18 cellular contexts compared by ENCODE assay signal in the genomic region with DNA sequence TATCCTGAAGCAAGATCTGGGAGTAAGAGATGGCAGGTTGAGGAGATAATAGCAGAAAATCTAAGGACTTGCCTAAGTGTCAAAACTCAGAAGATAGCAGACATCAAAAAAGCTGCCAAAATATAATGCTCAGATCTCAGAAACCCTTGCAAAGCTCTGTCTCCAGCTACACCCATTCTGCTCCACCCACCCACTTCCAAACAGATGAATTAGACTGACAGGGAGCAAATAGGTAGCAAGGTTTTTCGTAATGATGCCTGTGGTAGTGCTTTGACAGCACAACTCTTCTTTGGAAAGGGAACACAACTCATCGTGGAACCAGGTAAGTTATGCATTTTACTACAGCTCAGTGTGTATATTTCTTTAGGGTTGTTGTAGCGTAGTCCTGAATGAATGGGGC.
DNase-seq lines count a peak whose midpoint lies in the region; ATAC-seq and TF ChIP-seq lines count a peak whose summit lies in the region.
"Had no signal": no experiment of that assay in that cellular context is flagged by ENCODE, and none has a peak within 500 bp of the region (broad histone marks: within the 10 kb centered on the region; RNA-seq: fewer than 3 reads in every experiment).

No MANE protein-coding gene starts in this region.

- H3K36me3 Mint-ChIP-seq in activated T-cell treated with anti-CD3 and anti-CD28 coated beads, Interleukin-2, amount 50 U/mL, for 4 hours (ENCODE audit: insufficient read depth): no peaks in the 10 kb centered on the region
- H3K36me3 Mint-ChIP-seq: CD4-positive, alpha-beta memory T cell had no signal

- no peaks in the 10 kb centered on the region for H3K9me2 ChIP-seq in OCI-LY7 (ENCODE audit: insufficient read depth, low read length)

- no peaks in the 10 kb centered on the region for H3K9me3 ChIP-seq in OCI-LY7 (ENCODE audit: low read length)
- H3K9me3 ChIP-seq: Peyer's patch, SJCRH30 had no signal

- no peak for DNase-seq in activated T-cell treated with anti-CD3 and anti-CD28 coated beads, Interleukin-2, amount 50 U/mL, for 4 hours
- no peak for DNase-seq in activated T-cell treated with anti-CD3 and anti-CD28 coated beads for 4 hours
- DNase-seq in HL-60 (ENCODE audit: low read depth in 1 of 2, low spot score in 1 of 2): no peak
- no peak for DNase-seq in OCI-LY7 (ENCODE audit: low spot score)
- DNase-seq in putamen (ENCODE audit: low spot score): peak; percentile 62
- DNase-seq in Right ventricle myocardium superior: no peak
- DNase-seq: CD4-positive, alpha-beta memory T cell; GOT3; HCEC 1CT; NCI-H1092 treated with DMSO at 0.1 percent for 48 hours; NCI-H1436 treated with DMSO at 0.1 percent for 48 hours; NCI-H1930; NCI-H226; NCI-H510A treated with DMSO at 0.1 percent for 48 hours; NCI-H774; Peyer's patch; SJCRH30 had no signal

- ATAC-seq in activated T-cell treated with anti-CD3 and anti-CD28 coated beads, Interleukin-2, amount 50 U/mL, for 4 hours: no peak
- no peak for ATAC-seq in HG03095 (IDR thresholded peaks at IDR 0.05; ENCODE audit: unreplicated experiment)
- ATAC-seq in Right ventricle myocardium superior (ENCODE audit: poor library complexity): no peak

- BruUV-seq in OCI-LY7 (replicated peaks; lab: Mats Ljungman, UMichigan): no TSS peak

- CTCF ChIA-PET in OCI-LY7 (lab: Charles Lee; ENCODE audit: unreplicated experiment): interaction anchor here (0.8 kb wide), 1 partner anchor 10 kb away, joined by 3 read pairs; no protein-coding TSS in a partner anchor

- H3K4me2 ChIP-seq in OCI-LY7 (ENCODE audit: low read length): 0 out of 2 replicates have a peak overlapping the region, but pooled peaks have one; percentile 2

- H2AFZ ChIP-seq in OCI-LY7 (ENCODE audit: low read length): peak overlapping the region; percentile 13; the same call in 1 of the 2 replicates

- no peak for TF ChIP-seq CTCF in HL-60 (IDR thresholded peaks at IDR 0.05; ENCODE audit: insufficient read depth, low read length)
- TF ChIP-seq CTCF in OCI-LY7 (conservative IDR thresholded peaks at IDR 0.05; ENCODE audit: low read length): no peak

- no peaks in the 10 kb centered on the region for H4K20me1 ChIP-seq in OCI-LY7 (ENCODE audit: insufficient read depth, low read length)

- no peaks in the 10 kb centered on the region for H3K9me3 Mint-ChIP-seq in activated T-cell treated with anti-CD3 and anti-CD28 coated beads, Interleukin-2, amount 50 U/mL, for 4 hours
- H3K9me3 Mint-ChIP-seq: CD4-positive, alpha-beta memory T cell had no signal

- H3K4me1 ChIP-seq in OCI-LY7 (ENCODE audit: insufficient read depth, low read length, poor library complexity, severe bottlenecking): peaks cover 79% of the 10 kb centered on the region
- H3K4me1 ChIP-seq: Peyer's patch, SJCRH30 had no signal

- no peaks in the 10 kb centered on the region for H3K27me3 ChIP-seq in HL-60 (ENCODE audit: insufficient read depth, poor library complexity, severe bottlenecking)
- H3K27me3 ChIP-seq: Peyer's patch, SJCRH30 had no signal

- no peaks in the 10 kb centered on the region for H3K4me1 Mint-ChIP-seq in activated T-cell treated with anti-CD3 and anti-CD28 coated beads, Interleukin-2, amount 50 U/mL, for 4 hours (ENCODE audit: low read depth)
- H3K4me1 Mint-ChIP-seq: CD4-positive, alpha-beta memory T cell had no signal

- H3K4me3 Mint-ChIP-seq in activated T-cell treated with anti-CD3 and anti-CD28 coated beads, Interleukin-2, amount 50 U/mL, for 4 hours: peak overlapping the region; percentile 29

- intact Hi-C loops in OCI-LY7 (cut with micrococcal nuclease; ENCODE audit: unreplicated experiment) (no loop called here), Right ventricle myocardium superior (cut with DNase I) (no loop called here)

- no peaks in the 10 kb centered on the region for H3K79me2 ChIP-seq in OCI-LY7 (ENCODE audit: insufficient read depth, low read depth, low read length)

- H3K27ac ChIP-seq in HL-60 (replicated peaks): peak overlapping the region; percentile 55
- no peak overlapping the region for H3K27ac ChIP-seq in OCI-LY7 (ENCODE audit: low read depth, low read length, poor library complexity, severe bottlenecking)
- H3K27ac ChIP-seq: Peyer's patch, SJCRH30 had no signal

- H3K36me3 ChIP-seq in OCI-LY7 (ENCODE audit: insufficient read depth, low read length): no peaks in the 10 kb centered on the region
- H3K36me3 ChIP-seq: Peyer's patch, SJCRH30 had no signal

- POLR2A ChIA-PET in OCI-LY7 (lab: Charles Lee): interaction anchor here (0.8 to 13.7 kb wide), 5 partner anchors 9 to 34 kb away, joined by 3 to 205 read pairs (median 3); no protein-coding TSS in a partner anchor

- H3K4me3 ChIP-seq in HL-60 (replicated peaks; ENCODE audit: insufficient read depth, low read length): no peak overlapping the region
- no peak overlapping the region for H3K4me3 ChIP-seq in OCI-LY7 (ENCODE audit: low read depth, low read length, poor library complexity, severe bottlenecking)
- H3K4me3 ChIP-seq: Peyer's patch, SJCRH30 had no signal

- H3K27me3 Mint-ChIP-seq in activated T-cell treated with anti-CD3 and anti-CD28 coated beads, Interleukin-2, amount 50 U/mL, for 4 hours (ENCODE audit: low read depth): no peaks in the 10 kb centered on the region
- H3K27me3 Mint-ChIP-seq: CD4-positive, alpha-beta memory T cell had no signal
